Comparison of ENCODE assay signal across 8 cellular contexts in genomic region chr11:16785520-16786128, GRCh38. TPM values are rescaled to one million over a fixed set of nuclear protein-coding genes. Genes with fewer than 3 reads are reported as not detected.
A peak's percentile ranks its signal among the peaks of the same experiment; 100 is the strongest.
DNase-seq lines count a peak whose midpoint lies in the region; ATAC-seq and TF ChIP-seq lines count a peak whose summit lies in the region.

No MANE protein-coding gene starts in this region.

- POLR2A ChIA-PET in AG04449 (lab: Yijun Ruan, JAX): no interaction called here

- H3K9me3 Mint-ChIP-seq in chondrocyte (ENCODE audit: low read depth): no peaks in the 10 kb centered on the region

- H3K4me3 ChIP-seq in AG04449 (ENCODE audit: low read depth, low read length): no peak overlapping the region
- no peak overlapping the region for H3K4me3 ChIP-seq in WI38 (ENCODE audit: low read depth, low read length)

- ATAC-seq in GM18508 (IDR thresholded peaks at IDR 0.05; ENCODE audit: insufficient read depth, unreplicated experiment): peak; percentile 80
- ATAC-seq in HG02973 (IDR thresholded peaks at IDR 0.05; ENCODE audit: unreplicated experiment): peak; percentile 90
- ATAC-seq in left lobe of liver: peak; percentile 68

- no peaks in the 10 kb centered on the region for H3K27me3 Mint-ChIP-seq in chondrocyte (ENCODE audit: low read depth)

- DNase-seq in AG04449 (ENCODE audit: low read depth, low spot score) (no peak), NCI-H2029 treated with DMSO at 0.1 percent for 48 hours (lab: John Stamatoyannopoulos, UW) (peak; percentile 48), chondrocyte (ENCODE audit: low spot score) (peak; percentile 43), left lobe of liver (ENCODE audit: low spot score) (peak; percentile 75)
- peak in 2 of 3 donors; percentile 12 to 19 for DNase-seq in stimulated activated CD4-positive, alpha-beta T cell treated with anti-CD3 and anti-CD28 coated beads, TNF-alpha, amount 100 ng/mL, for 1 hour (ENCODE audit: low read depth in 3 of 3, low spot score in 1 of 3)

- H3K36me3 Mint-ChIP-seq in chondrocyte (ENCODE audit: low read depth): no peaks in the 10 kb centered on the region

- H3K27ac Mint-ChIP-seq in chondrocyte (ENCODE audit: unreplicated experiment): no peak overlapping the region

- CTCF ChIA-PET in AG04449 (lab: Yijun Ruan, JAX): interaction anchor here (0.6 to 13.4 kb wide), 26 partner anchors 11 to 1458 kb away, joined by 3 to 196 read pairs (median 8); partner anchors contain the start of gene C11orf58

- TF ChIP-seq CTCF in AG04449 (IDR thresholded peaks at IDR 0.05; ENCODE audit: insufficient read depth, low read length, missing control alignments) (peak; percentile 91), WI38 (IDR thresholded peaks at IDR 0.05; ENCODE audit: low read depth, low read length) (peak; percentile 92), chondrocyte (IDR thresholded peaks at IDR 0.05) (peak; percentile 91)

- peaks cover 16% of the 10 kb centered on the region for H3K4me1 Mint-ChIP-seq in chondrocyte (ENCODE audit: low read depth)

- no peak overlapping the region for H3K4me3 Mint-ChIP-seq in chondrocyte (ENCODE audit: unreplicated experiment)

RNA-seq across cellular contexts. Expression of gene C11orf58, which starts 47.2 kb away (rescaled TPM):
- 116 to 135 TPM (median 117 TPM) in 3 replicates for total RNA-seq in chondrocyte
- total RNA-seq in left lobe of liver: 51.0 TPM
